Comparison of ENCODE assay signal across 21 cellular contexts in genomic region chrX:13875572-13875971, GRCh38. TPM values are rescaled to one million over a fixed set of nuclear protein-coding genes. Genes with fewer than 3 reads are reported as not detected.
A peak's percentile ranks its signal among the peaks of the same experiment; 100 is the strongest.
DNase-seq lines count a peak whose midpoint lies in the region; ATAC-seq, FAIRE-seq and TF ChIP-seq lines count a peak whose summit lies in the region.
"Had no signal": no experiment of that assay in that cellular context is flagged by ENCODE, and none has a peak within 500 bp of the region (broad histone marks: within the 10 kb centered on the region; RNA-seq: fewer than 3 reads in every experiment).

No MANE protein-coding gene starts in this region.

- no peak overlapping the region for H3K27ac ChIP-seq in A549
- peak overlapping the region; percentile 19 for H3K27ac ChIP-seq in angular gyrus (ENCODE audit: low read depth, low read length)
- H3K27ac ChIP-seq in heart left ventricle = no peak overlapping the region

- no peak overlapping the region for H3K4me2 ChIP-seq in A549
- H3K4me2 ChIP-seq: GM23338 had no signal

- H3K4me1 Mint-ChIP-seq in glutamatergic neuron (ENCODE audit: low read depth, unreplicated experiment) = peaks cover 24% of the 10 kb centered on the region
- H3K4me1 Mint-ChIP-seq: CD14-positive monocyte; CD8-positive, alpha-beta memory T cell had no signal

- no peak for TF ChIP-seq POLR2A in A549 (IDR thresholded peaks at IDR 0.05; ENCODE audit: low read length)
- TF ChIP-seq POLR2A in heart left ventricle (IDR thresholded peaks at IDR 0.05) = no peak

- TF ChIP-seq RAD21 in A549 (conservative IDR thresholded peaks at IDR 0.05 in 1 of 2, IDR thresholded peaks at IDR 0.05 in 1 of 2) = no peak

- H3K9me3 ChIP-seq in A549 (no peaks in the 10 kb centered on the region), heart left ventricle (no peaks in the 10 kb centered on the region)
- H3K9me3 ChIP-seq: Caco-2 had no signal

- peaks cover 7% of the 10 kb centered on the region for H3K27me3 Mint-ChIP-seq in glutamatergic neuron (ENCODE audit: unreplicated experiment)

- peak overlapping the region; percentile 56 for H3K4me3 Mint-ChIP-seq in glutamatergic neuron (ENCODE audit: unreplicated experiment)
- H3K4me3 Mint-ChIP-seq: CD14-positive monocyte; CD8-positive, alpha-beta memory T cell; GM23338 had no signal

- DNase-seq in A549 (ENCODE audit: low read depth in 1 of 2, low spot score in 1 of 2) (no peak), D721Med (ENCODE audit: insufficient read length, low spot score) (no peak), glutamatergic neuron (no peak), DMS114 treated with DMSO at 0.1 percent for 48 hours (lab: John Stamatoyannopoulos, UW; ENCODE audit: unreplicated experiment) (no peak), activated gamma-delta T cell treated with Interleukin-2 at 50 U/mL for 16 hours (no peak), heart left ventricle (no peak)
- DNase-seq: Caco-2; CD8-positive, alpha-beta memory T cell; DMS 273 treated with DMSO at 0.1 percent for 48 hours; DMS79; EL; H7; IMR-90 had no signal

- H3K9me3 Mint-ChIP-seq in glutamatergic neuron (ENCODE audit: unreplicated experiment) = peaks cover 4% of the 10 kb centered on the region
- H3K9me3 Mint-ChIP-seq: CD14-positive monocyte; CD8-positive, alpha-beta memory T cell; GM23338 had no signal

- H3K4me1 ChIP-seq in A549 (no peaks in the 10 kb centered on the region), heart left ventricle (peaks cover 0 to 3% (median 0%) of the 10 kb centered on the region in 12 donors)
- H3K4me1 ChIP-seq: Caco-2 had no signal

- H3K36me3 Mint-ChIP-seq in glutamatergic neuron (ENCODE audit: unreplicated experiment) = no peaks in the 10 kb centered on the region
- H3K36me3 Mint-ChIP-seq: CD14-positive monocyte; CD8-positive, alpha-beta memory T cell had no signal

- no peak for TF ChIP-seq EP300 in A549 (IDR thresholded peaks at IDR 0.05)

- no peaks in the 10 kb centered on the region for H3K36me3 ChIP-seq in heart left ventricle

- H3K4me3 ChIP-seq in A549 (no peak overlapping the region), heart left ventricle (no peak overlapping the region)
- H3K4me3 ChIP-seq: GM23338 had no signal

- FAIRE-seq in A549 (lab: Jason Lieb, UNC) = peak; percentile 80
- peak; percentile 70 for FAIRE-seq in D721Med (lab: Jason Lieb, UNC)
- FAIRE-seq: A204.1, G401.6, GM12892 had no signal

- H3K27ac Mint-ChIP-seq in glutamatergic neuron (ENCODE audit: unreplicated experiment) = peak overlapping the region; percentile 88
- H3K27ac Mint-ChIP-seq: CD8-positive, alpha-beta memory T cell; GM23338 had no signal

- peaks cover 0 to 30% (median 0%) of the 10 kb centered on the region in 9 donors for H3K27me3 ChIP-seq in heart left ventricle

- ATAC-seq in A549 (no peak), HG03280 (IDR thresholded peaks at IDR 0.05; ENCODE audit: unreplicated experiment) (no peak), heart left ventricle (no peak)
- ATAC-seq: GM23338 had no signal

- TF ChIP-seq CTCF in A549 (IDR thresholded peaks at IDR 0.05) (no peak), D721Med (IDR thresholded peaks at IDR 0.05; ENCODE audit: insufficient read depth, missing control alignments) (no peak), glutamatergic neuron (IDR thresholded peaks at IDR 0.05; ENCODE audit: partially characterized antibody, unreplicated experiment) (no peak), heart left ventricle (IDR thresholded peaks at IDR 0.05) (no peak)

- CTCF ChIA-PET in A549 (lab: Yijun Ruan, JAX) = no interaction called here

- intact Hi-C loops in heart left ventricle (cut with DNase I) = no loop called here

- 19% methylated on average over 3 of the region's 3 CpGs for WGBS in A549 (ENCODE audit: missing lambda C conversion rate)
- WGBS in heart left ventricle, 4 donors = 31 to 42% (median 35%) methylated on average over 3 of the region's 3 CpGs

- POLR2A ChIA-PET in A549 (lab: Yijun Ruan, JAX) = no interaction called here

TF ChIP-seq in A549, 52 proteins besides CTCF, POLR2A, EP300 and RAD21:
- no peak for TF ChIP-seq ZFP36 (IDR thresholded peaks at IDR 0.05; ENCODE audit: borderline replicate concordance, partially characterized antibody)
- no peak for TF ChIP-seq EHF (CRISPR knock-in tag; IDR thresholded peaks at IDR 0.05)
- TF ChIP-seq, protein P1, sequence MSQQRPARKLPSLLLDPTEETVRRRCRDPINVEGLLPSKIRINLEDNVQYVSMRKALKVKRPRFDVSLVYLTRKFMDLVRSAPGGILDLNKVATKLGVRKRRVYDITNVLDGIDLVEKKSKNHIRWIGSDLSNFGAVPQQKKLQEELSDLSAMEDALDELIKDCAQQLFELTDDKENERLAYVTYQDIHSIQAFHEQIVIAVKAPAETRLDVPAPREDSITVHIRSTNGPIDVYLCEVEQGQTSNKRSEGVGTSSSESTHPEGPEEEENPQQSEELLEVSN (IDR thresholded peaks at IDR 0.05; ENCODE audit: borderline replicate concordance, low read depth) = no peak
- no peak for TF ChIP-seq MYC (IDR thresholded peaks at IDR 0.05; ENCODE audit: borderline replicate concordance, low read length)
- no peak for TF ChIP-seq NFE2L2 (conservative IDR thresholded peaks at IDR 0.05; ENCODE audit: low read length)
- TF ChIP-seq CBX2 (IDR thresholded peaks at IDR 0.05; ENCODE audit: borderline replicate concordance, low read depth) = no peak
- no peak for TF ChIP-seq ZNF302 (CRISPR knock-in tag; IDR thresholded peaks at IDR 0.05)
- TF ChIP-seq KDM1A (IDR thresholded peaks at IDR 0.05; ENCODE audit: low read depth) = no peak
- no peak for TF ChIP-seq NR3C1 (IDR thresholded peaks at IDR 0.05)
- no peak for TF ChIP-seq RCOR1 (IDR thresholded peaks at IDR 0.05; ENCODE audit: low read depth, low read length)
- no peak for TF ChIP-seq GATA3 (IDR thresholded peaks at IDR 0.05; ENCODE audit: borderline replicate concordance)
- no peak for TF ChIP-seq SMC3 (IDR thresholded peaks at IDR 0.05)
- no peak for TF ChIP-seq KDM5A (IDR thresholded peaks at IDR 0.05)
- TF ChIP-seq MAX (IDR thresholded peaks at IDR 0.05) = no peak
- TF ChIP-seq MAFK (IDR thresholded peaks at IDR 0.05; ENCODE audit: partially characterized antibody) = no peak
- TF ChIP-seq CHD2 (IDR thresholded peaks at IDR 0.05; ENCODE audit: low read length, partially characterized antibody) = no peak

RNA-seq across cellular contexts. Expression of gene GPM6B, which starts 58.7 kb away (rescaled TPM):
- polyA plus RNA-seq in A549 (2011; rRNA removed) (0.10 TPM in 1 of 2 replicates, not detected in the other), A549 (2017; fragmentation: RNase III; extraction: RNeasy Plus Mini Kit Qiagen cat#74134 plus additional on column Dnase treatment) (0.03 to 0.05 TPM in 2 of 3 replicates, not detected in the other), heart left ventricle (1 to 10 TPM; 2.0 to 4.8 TPM)
- 0.01 TPM in 2 replicates for polyA plus RNA-seq in A549 (2012; cell fraction: cytosol; rRNA removed)
- polyA plus RNA-seq in A549 (2012; cell fraction: nucleus; rRNA removed) = not detected in 2 replicates
- not detected in 2 replicates for polyA minus RNA-seq in A549 (2011; rRNA and poly(A)+ RNA removed)
- total RNA-seq in glutamatergic neuron (ENCODE audit: unreplicated experiment) (516 TPM), heart left ventricle (10 to 100 TPM in 1 of 9 donors, 1 to 10 TPM in 8; 2.1 to 13.7 (median 3.8) TPM)
- total RNA-seq: CD8-positive, alpha-beta memory T cell; HT-29 had no signal
- polyA plus RNA-seq: CD14-positive monocyte had no signal

Comparison
In these comparisons a context has a peak if more than half of its experiments do, and no peak if none do; other contexts are left out.
1. RNA of gene GPM6B, which starts 58.7 kb away (total RNA-seq): 516 TPM in glutamatergic neuron (single experiment); 2.1 to 13.7 TPM in heart left ventricle; every median in the first group is over 10 times any median in the second.